ENCODE assay signal across 25 cellular contexts in the genomic region with DNA sequence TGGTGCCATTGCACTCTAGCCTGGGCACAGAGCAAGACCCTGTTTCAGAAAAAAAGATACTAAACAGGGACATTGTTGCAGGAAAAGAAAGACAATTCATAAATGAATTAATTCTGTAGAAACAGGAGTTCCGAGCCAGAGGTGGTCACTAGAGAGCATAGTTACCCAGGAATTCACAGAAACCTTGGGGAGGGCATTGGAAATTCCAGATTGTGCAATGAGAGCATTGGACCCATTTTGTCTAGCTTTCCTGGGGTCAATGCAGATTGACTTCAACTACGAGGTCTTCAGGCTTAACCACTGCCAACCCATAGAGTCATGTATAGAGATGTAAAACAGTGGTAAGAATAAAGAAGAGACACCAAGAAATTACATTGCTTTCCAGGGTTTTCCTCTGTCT.
"Had no signal": no experiment of that assay in that cellular context is flagged by ENCODE, and none has a peak within 500 bp of the region (broad histone marks: within the 10 kb centered on the region; RNA-seq: fewer than 3 reads in every experiment).

No MANE protein-coding gene starts in this region.

- H3K4me3 ChIP-seq: colonic mucosa, esophagus squamous epithelium, gastrocnemius medialis, heart left ventricle, hepatocyte, left ventricle myocardium inferior, lower lobe of right lung, mucosa of descending colon had no signal

- FAIRE-seq: endometrium, islet of Langerhans, keratinocyte had no signal

- H3K27me3 ChIP-seq: colonic mucosa, esophagus squamous epithelium, gastrocnemius medialis, heart left ventricle, hepatocyte had no signal

- H3K4me1 ChIP-seq: colonic mucosa, esophagus squamous epithelium, gastrocnemius medialis, heart left ventricle, left ventricle myocardium inferior, lower lobe of right lung had no signal

- H3K27ac ChIP-seq: colonic mucosa, epithelial cell of prostate, esophagus squamous epithelium, gastrocnemius medialis, heart left ventricle, hepatocyte, left ventricle myocardium inferior, lower lobe of right lung had no signal

- H3K36me3 Mint-ChIP-seq: naive B cell; naive thymus-derived CD8-positive, alpha-beta T cell had no signal

- ATAC-seq: effector memory CD8-positive, alpha-beta T cell; esophagus mucosa; gastrocnemius medialis; heart left ventricle; left cardiac atrium; lower lobe of right lung; mucosa of descending colon; naive thymus-derived CD8-positive, alpha-beta T cell had no signal

- H3K4me2 ChIP-seq: hepatocyte had no signal

- H3K36me3 ChIP-seq: colonic mucosa, esophagus squamous epithelium, gastrocnemius medialis, heart left ventricle, left ventricle myocardium inferior, lower lobe of right lung had no signal

- H3K9me3 Mint-ChIP-seq: dendritic cell treated with granulocyte-macrophage colony-stimulating factor and Interleukin-4, amounts not matched to agents 40 ng/mL and 50 ng/mL, for 4 days; effector memory CD8-positive, alpha-beta T cell had no signal

- H3K9me3 ChIP-seq: colonic mucosa, esophagus squamous epithelium, gastrocnemius medialis, left ventricle myocardium inferior, lower lobe of right lung had no signal

- H3K4me1 Mint-ChIP-seq: endodermal cell; mesothelial cell of epicardium; naive B cell; naive thymus-derived CD8-positive, alpha-beta T cell had no signal

- H3K4me3 Mint-ChIP-seq: dendritic cell treated with granulocyte-macrophage colony-stimulating factor and Interleukin-4, amounts not matched to agents 40 ng/mL and 50 ng/mL, for 4 days; effector memory CD8-positive, alpha-beta T cell; endodermal cell; mesothelial cell of epicardium; naive B cell; naive thymus-derived CD8-positive, alpha-beta T cell had no signal

- H3K27me3 Mint-ChIP-seq: dendritic cell treated with granulocyte-macrophage colony-stimulating factor and Interleukin-4, amounts not matched to agents 40 ng/mL and 50 ng/mL, for 4 days; effector memory CD8-positive, alpha-beta T cell; naive B cell; naive thymus-derived CD8-positive, alpha-beta T cell had no signal

- H3K79me2 ChIP-seq: hepatocyte had no signal

- H3K27ac Mint-ChIP-seq: dendritic cell treated with granulocyte-macrophage colony-stimulating factor and Interleukin-4, amounts not matched to agents 40 ng/mL and 50 ng/mL, for 4 days; effector memory CD8-positive, alpha-beta T cell; endodermal cell; mesothelial cell of epicardium; naive thymus-derived CD8-positive, alpha-beta T cell had no signal

- DNase-seq: colonic mucosa; cortex of kidney; effector CD8-positive, alpha-beta T cell; effector memory CD8-positive, alpha-beta T cell; endodermal cell; erythroblast; esophagus squamous epithelium; foreskin melanocyte; gastrocnemius medialis; heart left ventricle; left cardiac atrium; left ventricle myocardium inferior; lower lobe of right lung; mesenchymal stem cell; mucosa of descending colon; naive B cell; naive thymus-derived CD8-positive, alpha-beta T cell had no signal

- H2AFZ ChIP-seq: hepatocyte had no signal
